ENCODE assay signal across 33 cellular contexts in the genomic region with DNA sequence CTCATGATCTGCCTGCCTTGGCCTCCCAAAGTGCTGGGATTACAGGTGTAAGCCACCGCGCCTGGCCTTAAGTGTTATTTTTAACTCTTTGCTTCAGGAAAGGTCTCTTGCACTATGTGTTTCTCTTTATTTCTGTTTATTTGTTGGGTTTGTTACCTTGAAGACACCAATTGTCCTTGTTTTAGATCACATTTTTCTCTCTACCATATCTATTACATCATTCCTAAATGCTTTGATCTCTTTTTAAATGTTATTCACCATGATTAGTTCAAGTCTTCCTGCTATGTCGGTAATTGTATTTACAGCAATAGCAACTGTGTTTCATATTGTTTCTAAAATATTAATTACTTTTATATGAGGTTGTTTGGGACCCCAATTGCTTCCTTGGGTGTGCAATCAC.
DNase-seq lines count a peak whose midpoint lies in the region; ATAC-seq, FAIRE-seq and TF ChIP-seq lines count a peak whose summit lies in the region.
"Had no signal": no experiment of that assay in that cellular context is flagged by ENCODE, and none has a peak within 500 bp of the region (broad histone marks: within the 10 kb centered on the region; RNA-seq: fewer than 3 reads in every experiment).

No MANE protein-coding gene starts in this region.

- H4K20me1 ChIP-seq in HepG2 (ENCODE audit: insufficient read depth, low read length): no peaks in the 10 kb centered on the region
- H4K20me1 ChIP-seq: BLaER1; BLaER1 treated with 17β-estradiol and CSF1 and Interleukin-3, amounts not matched to agents 10 nM and 100 nM had no signal

- H3K79me2 ChIP-seq in HepG2 (ENCODE audit: insufficient read depth, low read length): no peaks in the 10 kb centered on the region

- H3K4me2 ChIP-seq in HepG2 (ENCODE audit: low read depth, low read length): no peak overlapping the region
- H3K4me2 ChIP-seq: A549; BLaER1; BLaER1 treated with 17β-estradiol and CSF1 and Interleukin-3, amounts not matched to agents 10 nM and 100 nM had no signal

- peaks cover 17% of the 10 kb centered on the region; the same call in 1 of the 2 replicates for H3K9me3 ChIP-seq in HepG2 (ENCODE audit: low read length)
- H3K9me3 ChIP-seq in right lobe of liver: peaks cover 0 to 2% (median 0%) of the 10 kb centered on the region in 4 donors
- H3K9me3 ChIP-seq in HEK293 (ENCODE audit: control insufficient read depth, insufficient read depth, low read depth, low read length): no peaks in the 10 kb centered on the region
- H3K9me3 ChIP-seq in gastrocnemius medialis: peaks cover 0 to 10% (median 0%) of the 10 kb centered on the region in 3 donors
- H3K9me3 ChIP-seq: BE2C had no signal

- no peak overlapping the region for H3K4me3 ChIP-seq in HepG2 (replicated peaks in 1 of 3; ENCODE audit: insufficient read depth in 1 of 3, low read depth in 2 of 3, low read length in 3 of 3)
- H3K4me3 ChIP-seq in right lobe of liver: no peak overlapping the region
- H3K4me3 ChIP-seq in HEK293 (ENCODE audit: low read depth, low read length): no peak overlapping the region
- no peak overlapping the region for H3K4me3 ChIP-seq in gastrocnemius medialis
- H3K4me3 ChIP-seq: A549; BLaER1; BLaER1 treated with 17β-estradiol and CSF1 and Interleukin-3, amounts not matched to agents 10 nM and 100 nM had no signal

- 25% methylated on average over 3 of the region's 3 CpGs for WGBS in HepG2 (ENCODE audit: low lambda C conversion rate)
- WGBS in right lobe of liver (ENCODE audit: insufficient coverage, low coverage, low lambda C conversion rate, missing lambda C conversion rate): 39% methylated on average over 2 of the region's 3 CpGs

- TF ChIP-seq EP300 in HepG2 (IDR thresholded peaks at IDR 0.05; ENCODE audit: low read depth in 2 of 2, low read length in 2 of 2) (no peak), HepG2 (CRISPR knock-in tag; IDR thresholded peaks at IDR 0.05; ENCODE audit: borderline replicate concordance) (no peak)

- TF ChIP-seq CTCF in HepG2 (CRISPR knock-in tag; IDR thresholded peaks at IDR 0.05): no peak
- no peak for TF ChIP-seq CTCF in right lobe of liver (IDR thresholded peaks at IDR 0.05)
- TF ChIP-seq CTCF in HEK293 (tag by site-specific recombination; IDR thresholded peaks at IDR 0.05): no peak
- no peak for TF ChIP-seq CTCF in gastrocnemius medialis (IDR thresholded peaks at IDR 0.05 in 4 of 5, conservative IDR thresholded peaks at IDR 0.05 in 1 of 5)

- TF ChIP-seq POLR2A in HepG2 (IDR thresholded peaks at IDR 0.05; ENCODE audit: insufficient read depth in 1 of 2, low read depth in 2 of 2, low read length in 2 of 2): no peak
- no peak for TF ChIP-seq POLR2A in right lobe of liver (IDR thresholded peaks at IDR 0.05)
- no peak for TF ChIP-seq POLR2A in gastrocnemius medialis (IDR thresholded peaks at IDR 0.05)
- no peak for TF ChIP-seq POLR2A in erythroblast (IDR thresholded peaks at IDR 0.05; ENCODE audit: low read length)

- H3K36me3 ChIP-seq in HepG2 (replicated peaks in 1 of 2; ENCODE audit: control insufficient read depth in 1 of 2, insufficient read depth in 2 of 2, low read length in 2 of 2) (no peaks in the 10 kb centered on the region), right lobe of liver (no peaks in the 10 kb centered on the region), HEK293 (ENCODE audit: control insufficient read depth in 2 of 2, insufficient read depth in 1 of 2, low read length in 2 of 2) (no peaks in the 10 kb centered on the region), gastrocnemius medialis (no peaks in the 10 kb centered on the region)
- H3K36me3 ChIP-seq: BE2C; BLaER1; BLaER1 treated with 17β-estradiol and CSF1 and Interleukin-3, amounts not matched to agents 10 nM and 100 nM had no signal

- intact Hi-C loops in HepG2 (cut with micrococcal nuclease; ENCODE audit: unreplicated experiment): no loop called here
- intact Hi-C loops in right lobe of liver (cut with DNase I): no loop called here
- intact Hi-C loops in gastrocnemius medialis (cut with DNase I; ENCODE audit: low total_unique reads): loop anchor here (5.0 kb wide), 1 partner anchor 39 kb away; no protein-coding TSS in a partner anchor

- H3K4me1 ChIP-seq in HepG2 (ENCODE audit: insufficient read depth, low read length) (no peaks in the 10 kb centered on the region), right lobe of liver (peaks cover 0 to 6% (median 3%) of the 10 kb centered on the region in 4 donors), HEK293 (ENCODE audit: control insufficient read depth, insufficient read depth, low read length) (no peaks in the 10 kb centered on the region), gastrocnemius medialis (peaks cover 36 to 46% of the 10 kb centered on the region in 2 donors)
- H3K4me1 ChIP-seq: BE2C, BLaER1 had no signal

- DNase-seq in HepG2 (ENCODE audit: low spot score) (no peak), right lobe of liver (no peak), gastrocnemius medialis (no peak), erythroblast (lab: John Stamatoyannopoulos, UW) (no peak), SHP77 (lab: John Stamatoyannopoulos, UW) (no peak)
- DNase-seq: 8988T; ACHN; AML-193; BE2C; C1 segment of cervical spinal cord; Caco-2; Calu3; CD4-positive, alpha-beta memory T cell; CD4-positive, alpha-beta T cell; CD4-positive, CD25-positive, alpha-beta regulatory T cell; CD8-positive, alpha-beta memory T cell; CD8-positive, alpha-beta T cell; COR-L47; DMS 273 treated with DMSO at 0.1 percent for 48 hours; DMS153; DMS53; DMS79; DMS79 treated with DMSO at 0.1 percent for 48 hours; DND-41; EL had no signal

- CTCF ChIA-PET in HepG2 (lab: Yijun Ruan, JAX; ENCODE audit: low intra/inter-chr PET ratio, low total read pairs): no interaction called here
- CTCF ChIA-PET in HEK293 (lab: Yijun Ruan, JAX): interaction anchor here (0.7 kb wide), 1 partner anchor 180 kb away, joined by 3 read pairs; no protein-coding TSS in a partner anchor

- no peak for FAIRE-seq in HepG2 (lab: Jason Lieb, UNC)
- FAIRE-seq: A204.1, A549, D721Med had no signal

- no peak overlapping the region for H3K9ac ChIP-seq in HepG2 (ENCODE audit: insufficient read depth, low read depth, low read length)
- H3K9ac ChIP-seq: BLaER1; BLaER1 treated with 17β-estradiol and CSF1 and Interleukin-3, amounts not matched to agents 10 nM and 100 nM had no signal

- in situ Hi-C loops in HepG2 (cut with HindIII; ENCODE audit: extremely low pct_ligation_motif_present, low pct_unique_long_range_greater_than_20kb): no loop called here
- in situ Hi-C loops in gastrocnemius medialis (cut with MboI; ENCODE audit: low sequenced_read_pairs in 4 of 4): no loop called here

- no peak overlapping the region for H2AFZ ChIP-seq in HepG2 (ENCODE audit: low read length)

- POLR2A ChIA-PET in HepG2 (lab: Yijun Ruan, JAX) (no interaction called here), HEK293 (lab: Yijun Ruan, JAX) (no interaction called here)

- ATAC-seq in HepG2 (no peak), right lobe of liver (no peak), gastrocnemius medialis (no peak)
- ATAC-seq: A549; CD8-positive, alpha-beta T cell had no signal

- BruUV-seq in HepG2 (replicated peaks; lab: Mats Ljungman, UMichigan): no TSS peak

- H3K27me3 ChIP-seq in HepG2 (ENCODE audit: control insufficient read depth in 1 of 2, insufficient read depth in 2 of 2, low read length in 2 of 2) (no peaks in the 10 kb centered on the region), right lobe of liver (no peaks in the 10 kb centered on the region), gastrocnemius medialis (no peaks in the 10 kb centered on the region)
- H3K27me3 ChIP-seq: BE2C; BLaER1; BLaER1 treated with 17β-estradiol and CSF1 and Interleukin-3, amounts not matched to agents 10 nM and 100 nM had no signal

- no peak for TF ChIP-seq RAD21 in HepG2 (CRISPR knock-in tag; IDR thresholded peaks at IDR 0.05)

- H3K27ac ChIP-seq in HepG2 (ENCODE audit: extremely low read length, insufficient read depth, low read length): no peak overlapping the region
- H3K27ac ChIP-seq in right lobe of liver: no peak overlapping the region
- H3K27ac ChIP-seq in HEK293 (ENCODE audit: extremely low read depth, low read depth, low read length): no peak overlapping the region
- peak overlapping the region in 3 of 4 donors; percentile 36 to 82 (median 69) for H3K27ac ChIP-seq in gastrocnemius medialis
- H3K27ac ChIP-seq: 22Rv1; A549; BLaER1; BLaER1 treated with 17β-estradiol and CSF1 and Interleukin-3, amounts not matched to agents 10 nM and 100 nM; C4-2B had no signal

TF ChIP-seq in HepG2, 621 proteins besides CTCF, POLR2A, EP300 and RAD21 (continues in another document):
- TF ChIP-seq, protein P1, sequence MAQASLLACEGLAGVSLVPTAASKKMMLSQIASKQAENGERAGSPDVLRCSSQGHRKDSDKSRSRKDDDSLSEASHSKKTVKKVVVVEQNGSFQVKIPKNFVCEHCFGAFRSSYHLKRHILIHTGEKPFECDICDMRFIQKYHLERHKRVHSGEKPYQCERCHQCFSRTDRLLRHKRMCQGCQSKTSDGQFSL (CRISPR knock-in tag; IDR thresholded peaks at IDR 0.05): no peak
- TF ChIP-seq ATF7 (IDR thresholded peaks at IDR 0.05): peak; percentile 58
- TF ChIP-seq ATF7 (CRISPR knock-in tag; IDR thresholded peaks at IDR 0.05): no peak
- no peak for TF ChIP-seq TSC22D2 (CRISPR knock-in tag; IDR thresholded peaks at IDR 0.05; ENCODE audit: borderline replicate concordance)
- no peak for TF ChIP-seq HDAC6 (IDR thresholded peaks at IDR 0.05; ENCODE audit: low read depth, low read length)
- TF ChIP-seq FOSL2 (CRISPR knock-in tag; IDR thresholded peaks at IDR 0.05): no peak
- TF ChIP-seq ZNF17 (CRISPR knock-in tag; IDR thresholded peaks at IDR 0.05): no peak

TF ChIP-seq in HEK293, 187 proteins besides CTCF, POLR2A, EP300 and RAD21 (continues in another document):
- TF ChIP-seq ZNF155 (tag by site-specific recombination; IDR thresholded peaks at IDR 0.05): no peak

Comparison
In these comparisons a context has a peak if more than half of its experiments do, and no peak if none do; other contexts are left out.
1. H3K27ac ChIP-seq: peak in gastrocnemius medialis (3 of 4); none in HepG2 (single experiment), right lobe of liver (0 of 3) and HEK293 (single experiment).